1 cellular context compared by ENCODE assay signal in the genomic region with DNA sequence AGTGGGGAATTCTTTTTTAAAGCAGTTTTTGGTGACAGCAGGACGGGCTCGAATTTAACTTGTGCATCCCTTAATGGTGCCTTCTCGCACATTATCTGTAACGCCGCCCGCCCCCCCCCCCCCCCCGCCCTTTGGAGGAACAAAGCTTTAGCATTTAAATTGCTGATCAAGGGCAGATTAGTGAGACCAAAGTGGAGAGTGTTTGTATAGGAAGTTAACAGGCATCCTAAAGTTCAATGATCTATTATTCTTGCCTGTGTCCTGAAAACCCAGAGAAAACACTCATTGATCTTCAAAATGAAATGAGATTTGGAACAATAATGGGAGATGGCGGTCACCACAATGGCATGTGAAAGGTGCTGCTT.
TF ChIP-seq lines count a peak whose summit lies in the region.

No MANE protein-coding gene starts in this region.

TF ChIP-seq in HepG2, 621 proteins besides CTCF, POLR2A, EP300 and RAD21 (continued from another document and continues in another):
- TF ChIP-seq, protein P1, sequence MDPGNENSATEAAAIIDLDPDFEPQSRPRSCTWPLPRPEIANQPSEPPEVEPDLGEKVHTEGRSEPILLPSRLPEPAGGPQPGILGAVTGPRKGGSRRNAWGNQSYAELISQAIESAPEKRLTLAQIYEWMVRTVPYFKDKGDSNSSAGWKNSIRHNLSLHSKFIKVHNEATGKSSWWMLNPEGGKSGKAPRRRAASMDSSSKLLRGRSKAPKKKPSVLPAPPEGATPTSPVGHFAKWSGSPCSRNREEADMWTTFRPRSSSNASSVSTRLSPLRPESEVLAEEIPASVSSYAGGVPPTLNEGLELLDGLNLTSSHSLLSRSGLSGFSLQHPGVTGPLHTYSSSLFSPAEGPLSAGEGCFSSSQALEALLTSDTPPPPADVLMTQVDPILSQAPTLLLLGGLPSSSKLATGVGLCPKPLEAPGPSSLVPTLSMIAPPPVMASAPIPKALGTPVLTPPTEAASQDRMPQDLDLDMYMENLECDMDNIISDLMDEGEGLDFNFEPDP (CRISPR knock-in tag; conservative IDR thresholded peaks at IDR 0.05) = no peak
- TF ChIP-seq SMAD3 (CRISPR knock-in tag; IDR thresholded peaks at IDR 0.05) (no peak), ZNF256 (CRISPR knock-in tag; conservative IDR thresholded peaks at IDR 0.05) (no peak), KDM3A (CRISPR knock-in tag; IDR thresholded peaks at IDR 0.05; ENCODE audit: low read depth) (no peak), PCBP1 (IDR thresholded peaks at IDR 0.05; ENCODE audit: borderline replicate concordance, low read depth, low read length) (0 out of 2 replicates have a peak, but pooled peaks have one; percentile 19), PITX1 (CRISPR knock-in tag; IDR thresholded peaks at IDR 0.05) (peak; percentile 23; the same call in 1 of the 2 replicates), NR3C1 (CRISPR knock-in tag; IDR thresholded peaks at IDR 0.05) (no peak), GATAD2A (CRISPR knock-in tag; IDR thresholded peaks at IDR 0.05) (no peak), NCOR1 (IDR thresholded peaks at IDR 0.05; ENCODE audit: borderline replicate concordance, low read length) (no peak), ZNF205 (CRISPR knock-in tag; IDR thresholded peaks at IDR 0.05) (no peak), MTF1 (CRISPR knock-in tag; IDR thresholded peaks at IDR 0.05) (no peak), ZBTB42 (CRISPR knock-in tag; IDR thresholded peaks at IDR 0.05) (no peak), MEIS1 (CRISPR knock-in tag; IDR thresholded peaks at IDR 0.05; ENCODE audit: borderline replicate concordance) (no peak), ZNF350 (CRISPR knock-in tag; IDR thresholded peaks at IDR 0.05; ENCODE audit: borderline replicate concordance, low read depth) (no peak), TBX2 (CRISPR knock-in tag; IDR thresholded peaks at IDR 0.05; ENCODE audit: borderline replicate concordance) (no peak), SOX5 (CRISPR knock-in tag; IDR thresholded peaks at IDR 0.05; ENCODE audit: borderline replicate concordance) (peak; percentile 75), PCBP2 (optimal IDR thresholded peaks at IDR 0.05; ENCODE audit: low read depth, low read length, poor library complexity, severe bottlenecking) (no peak), NPAS2 (CRISPR knock-in tag; IDR thresholded peaks at IDR 0.05; ENCODE audit: borderline replicate concordance) (no peak), TCF7 (IDR thresholded peaks at IDR 0.05; ENCODE audit: low read depth) (0 out of 2 replicates have a peak, but pooled peaks have one; percentile 21), JUNB (CRISPR knock-in tag; IDR thresholded peaks at IDR 0.05; ENCODE audit: borderline replicate concordance) (no peak), NCOA5 (CRISPR knock-in tag; IDR thresholded peaks at IDR 0.05) (no peak), ZKSCAN1 (IDR thresholded peaks at IDR 0.05; ENCODE audit: low read length) (no peak), PRMT3 (CRISPR knock-in tag; IDR thresholded peaks at IDR 0.05; ENCODE audit: borderline replicate concordance, low read depth) (no peak), ZNF337 (CRISPR knock-in tag; IDR thresholded peaks at IDR 0.05; ENCODE audit: borderline replicate concordance, low read depth) (no peak), ARNT2 (CRISPR knock-in tag; IDR thresholded peaks at IDR 0.05; ENCODE audit: low read depth) (no peak), ZMYM2 (CRISPR knock-in tag; IDR thresholded peaks at IDR 0.05) (no peak), ZNF672 (CRISPR knock-in tag; IDR thresholded peaks at IDR 0.05) (no peak), MIER3 (CRISPR knock-in tag; IDR thresholded peaks at IDR 0.05; ENCODE audit: borderline replicate concordance) (no peak), HCFC1 (IDR thresholded peaks at IDR 0.05; ENCODE audit: low read depth, low read length) (no peak), MEF2D (CRISPR knock-in tag; IDR thresholded peaks at IDR 0.05) (no peak)
- TF ChIP-seq, protein P2, sequence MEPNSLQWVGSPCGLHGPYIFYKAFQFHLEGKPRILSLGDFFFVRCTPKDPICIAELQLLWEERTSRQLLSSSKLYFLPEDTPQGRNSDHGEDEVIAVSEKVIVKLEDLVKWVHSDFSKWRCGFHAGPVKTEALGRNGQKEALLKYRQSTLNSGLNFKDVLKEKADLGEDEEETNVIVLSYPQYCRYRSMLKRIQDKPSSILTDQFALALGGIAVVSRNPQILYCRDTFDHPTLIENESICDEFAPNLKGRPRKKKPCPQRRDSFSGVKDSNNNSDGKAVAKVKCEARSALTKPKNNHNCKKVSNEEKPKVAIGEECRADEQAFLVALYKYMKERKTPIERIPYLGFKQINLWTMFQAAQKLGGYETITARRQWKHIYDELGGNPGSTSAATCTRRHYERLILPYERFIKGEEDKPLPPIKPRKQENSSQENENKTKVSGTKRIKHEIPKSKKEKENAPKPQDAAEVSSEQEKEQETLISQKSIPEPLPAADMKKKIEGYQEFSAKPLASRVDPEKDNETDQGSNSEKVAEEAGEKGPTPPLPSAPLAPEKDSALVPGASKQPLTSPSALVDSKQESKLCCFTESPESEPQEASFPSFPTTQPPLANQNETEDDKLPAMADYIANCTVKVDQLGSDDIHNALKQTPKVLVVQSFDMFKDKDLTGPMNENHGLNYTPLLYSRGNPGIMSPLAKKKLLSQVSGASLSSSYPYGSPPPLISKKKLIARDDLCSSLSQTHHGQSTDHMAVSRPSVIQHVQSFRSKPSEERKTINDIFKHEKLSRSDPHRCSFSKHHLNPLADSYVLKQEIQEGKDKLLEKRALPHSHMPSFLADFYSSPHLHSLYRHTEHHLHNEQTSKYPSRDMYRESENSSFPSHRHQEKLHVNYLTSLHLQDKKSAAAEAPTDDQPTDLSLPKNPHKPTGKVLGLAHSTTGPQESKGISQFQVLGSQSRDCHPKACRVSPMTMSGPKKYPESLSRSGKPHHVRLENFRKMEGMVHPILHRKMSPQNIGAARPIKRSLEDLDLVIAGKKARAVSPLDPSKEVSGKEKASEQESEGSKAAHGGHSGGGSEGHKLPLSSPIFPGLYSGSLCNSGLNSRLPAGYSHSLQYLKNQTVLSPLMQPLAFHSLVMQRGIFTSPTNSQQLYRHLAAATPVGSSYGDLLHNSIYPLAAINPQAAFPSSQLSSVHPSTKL (CRISPR knock-in tag; IDR thresholded peaks at IDR 0.05) = peak; percentile 12; the same call in 1 of the 2 replicates
- TF ChIP-seq, protein P3, sequence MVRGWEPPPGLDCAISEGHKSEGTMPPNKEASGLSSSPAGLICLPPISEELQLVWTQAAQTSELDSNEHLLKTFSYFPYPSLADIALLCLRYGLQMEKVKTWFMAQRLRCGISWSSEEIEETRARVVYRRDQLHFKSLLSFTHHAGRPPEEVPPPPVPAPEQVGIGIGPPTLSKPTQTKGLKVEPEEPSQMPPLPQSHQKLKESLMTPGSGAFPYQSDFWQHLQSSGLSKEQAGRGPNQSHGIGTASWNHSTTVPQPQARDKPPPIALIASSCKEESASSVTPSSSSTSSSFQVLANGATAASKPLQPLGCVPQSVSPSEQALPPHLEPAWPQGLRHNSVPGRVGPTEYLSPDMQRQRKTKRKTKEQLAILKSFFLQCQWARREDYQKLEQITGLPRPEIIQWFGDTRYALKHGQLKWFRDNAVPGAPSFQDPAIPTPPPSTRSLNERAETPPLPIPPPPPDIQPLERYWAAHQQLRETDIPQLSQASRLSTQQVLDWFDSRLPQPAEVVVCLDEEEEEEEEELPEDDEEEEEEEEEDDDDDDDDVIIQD (CRISPR knock-in tag; IDR thresholded peaks at IDR 0.05; ENCODE audit: low read depth) = no peak
- TF ChIP-seq, protein P4, sequence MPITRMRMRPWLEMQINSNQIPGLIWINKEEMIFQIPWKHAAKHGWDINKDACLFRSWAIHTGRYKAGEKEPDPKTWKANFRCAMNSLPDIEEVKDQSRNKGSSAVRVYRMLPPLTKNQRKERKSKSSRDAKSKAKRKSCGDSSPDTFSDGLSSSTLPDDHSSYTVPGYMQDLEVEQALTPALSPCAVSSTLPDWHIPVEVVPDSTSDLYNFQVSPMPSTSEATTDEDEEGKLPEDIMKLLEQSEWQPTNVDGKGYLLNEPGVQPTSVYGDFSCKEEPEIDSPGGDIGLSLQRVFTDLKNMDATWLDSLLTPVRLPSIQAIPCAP (CRISPR knock-in tag; IDR thresholded peaks at IDR 0.05; ENCODE audit: low read depth) = no peak
- TF ChIP-seq, protein P5, sequence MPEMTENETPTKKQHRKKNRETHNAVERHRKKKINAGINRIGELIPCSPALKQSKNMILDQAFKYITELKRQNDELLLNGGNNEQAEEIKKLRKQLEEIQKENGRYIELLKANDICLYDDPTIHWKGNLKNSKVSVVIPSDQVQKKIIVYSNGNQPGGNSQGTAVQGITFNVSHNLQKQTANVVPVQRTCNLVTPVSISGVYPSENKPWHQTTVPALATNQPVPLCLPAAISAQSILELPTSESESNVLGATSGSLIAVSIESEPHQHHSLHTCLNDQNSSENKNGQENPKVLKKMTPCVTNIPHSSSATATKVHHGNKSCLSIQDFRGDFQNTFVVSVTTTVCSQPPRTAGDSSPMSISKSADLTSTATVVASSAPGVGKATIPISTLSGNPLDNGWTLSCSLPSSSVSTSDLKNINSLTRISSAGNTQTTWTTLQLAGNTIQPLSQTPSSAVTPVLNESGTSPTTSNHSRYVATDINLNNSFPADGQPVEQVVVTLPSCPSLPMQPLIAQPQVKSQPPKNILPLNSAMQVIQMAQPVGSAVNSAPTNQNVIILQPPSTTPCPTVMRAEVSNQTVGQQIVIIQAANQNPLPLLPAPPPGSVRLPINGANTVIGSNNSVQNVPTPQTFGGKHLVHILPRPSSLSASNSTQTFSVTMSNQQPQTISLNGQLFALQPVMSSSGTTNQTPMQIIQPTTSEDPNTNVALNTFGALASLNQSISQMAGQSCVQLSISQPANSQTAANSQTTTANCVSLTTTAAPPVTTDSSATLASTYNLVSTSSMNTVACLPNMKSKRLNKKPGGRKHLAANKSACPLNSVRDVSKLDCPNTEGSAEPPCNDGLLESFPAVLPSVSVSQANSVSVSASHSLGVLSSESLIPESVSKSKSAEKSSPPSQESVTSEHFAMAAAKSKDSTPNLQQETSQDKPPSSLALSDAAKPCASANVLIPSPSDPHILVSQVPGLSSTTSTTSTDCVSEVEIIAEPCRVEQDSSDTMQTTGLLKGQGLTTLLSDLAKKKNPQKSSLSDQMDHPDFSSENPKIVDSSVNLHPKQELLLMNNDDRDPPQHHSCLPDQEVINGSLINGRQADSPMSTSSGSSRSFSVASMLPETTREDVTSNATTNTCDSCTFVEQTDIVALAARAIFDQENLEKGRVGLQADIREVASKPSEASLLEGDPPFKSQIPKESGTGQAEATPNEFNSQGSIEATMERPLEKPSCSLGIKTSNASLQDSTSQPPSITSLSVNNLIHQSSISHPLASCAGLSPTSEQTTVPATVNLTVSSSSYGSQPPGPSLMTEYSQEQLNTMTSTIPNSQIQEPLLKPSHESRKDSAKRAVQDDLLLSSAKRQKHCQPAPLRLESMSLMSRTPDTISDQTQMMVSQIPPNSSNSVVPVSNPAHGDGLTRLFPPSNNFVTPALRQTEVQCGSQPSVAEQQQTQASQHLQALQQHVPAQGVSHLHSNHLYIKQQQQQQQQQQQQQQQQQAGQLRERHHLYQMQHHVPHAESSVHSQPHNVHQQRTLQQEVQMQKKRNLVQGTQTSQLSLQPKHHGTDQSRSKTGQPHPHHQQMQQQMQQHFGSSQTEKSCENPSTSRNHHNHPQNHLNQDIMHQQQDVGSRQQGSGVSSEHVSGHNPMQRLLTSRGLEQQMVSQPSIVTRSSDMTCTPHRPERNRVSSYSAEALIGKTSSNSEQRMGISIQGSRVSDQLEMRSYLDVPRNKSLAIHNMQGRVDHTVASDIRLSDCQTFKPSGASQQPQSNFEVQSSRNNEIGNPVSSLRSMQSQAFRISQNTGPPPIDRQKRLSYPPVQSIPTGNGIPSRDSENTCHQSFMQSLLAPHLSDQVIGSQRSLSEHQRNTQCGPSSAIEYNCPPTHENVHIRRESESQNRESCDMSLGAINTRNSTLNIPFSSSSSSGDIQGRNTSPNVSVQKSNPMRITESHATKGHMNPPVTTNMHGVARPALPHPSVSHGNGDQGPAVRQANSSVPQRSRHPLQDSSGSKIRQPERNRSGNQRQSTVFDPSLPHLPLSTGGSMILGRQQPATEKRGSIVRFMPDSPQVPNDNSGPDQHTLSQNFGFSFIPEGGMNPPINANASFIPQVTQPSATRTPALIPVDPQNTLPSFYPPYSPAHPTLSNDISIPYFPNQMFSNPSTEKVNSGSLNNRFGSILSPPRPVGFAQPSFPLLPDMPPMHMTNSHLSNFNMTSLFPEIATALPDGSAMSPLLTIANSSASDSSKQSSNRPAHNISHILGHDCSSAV (CRISPR knock-in tag; IDR thresholded peaks at IDR 0.05; ENCODE audit: borderline replicate concordance) = no peak
- TF ChIP-seq, protein P6, sequence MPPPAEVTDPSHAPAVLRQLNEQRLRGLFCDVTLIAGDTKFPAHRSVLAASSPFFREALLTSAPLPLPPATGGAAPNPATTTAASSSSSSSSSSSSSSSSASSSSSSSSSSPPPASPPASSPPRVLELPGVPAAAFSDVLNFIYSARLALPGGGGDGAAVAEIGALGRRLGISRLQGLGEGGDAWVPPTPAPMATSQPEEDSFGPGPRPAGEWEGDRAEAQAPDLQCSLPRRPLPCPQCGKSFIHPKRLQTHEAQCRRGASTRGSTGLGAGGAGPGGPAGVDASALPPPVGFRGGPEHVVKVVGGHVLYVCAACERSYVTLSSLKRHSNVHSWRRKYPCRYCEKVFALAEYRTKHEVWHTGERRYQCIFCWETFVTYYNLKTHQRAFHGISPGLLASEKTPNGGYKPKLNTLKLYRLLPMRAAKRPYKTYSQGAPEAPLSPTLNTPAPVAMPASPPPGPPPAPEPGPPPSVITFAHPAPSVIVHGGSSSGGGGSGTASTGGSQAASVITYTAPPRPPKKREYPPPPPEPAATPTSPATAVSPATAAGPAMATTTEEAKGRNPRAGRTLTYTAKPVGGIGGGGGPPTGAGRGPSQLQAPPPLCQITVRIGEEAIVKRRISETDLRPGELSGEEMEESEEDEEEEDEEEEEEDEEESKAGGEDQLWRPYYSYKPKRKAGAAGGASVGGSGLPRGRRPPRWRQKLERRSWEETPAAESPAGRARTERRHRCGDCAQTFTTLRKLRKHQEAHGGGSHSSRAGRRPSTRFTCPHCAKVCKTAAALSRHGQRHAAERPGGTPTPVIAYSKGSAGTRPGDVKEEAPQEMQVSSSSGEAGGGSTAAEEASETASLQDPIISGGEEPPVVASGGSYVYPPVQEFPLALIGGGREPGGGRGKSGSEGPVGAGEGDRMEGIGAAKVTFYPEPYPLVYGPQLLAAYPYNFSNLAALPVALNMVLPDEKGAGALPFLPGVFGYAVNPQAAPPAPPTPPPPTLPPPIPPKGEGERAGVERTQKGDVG (CRISPR knock-in tag; IDR thresholded peaks at IDR 0.05; ENCODE audit: borderline replicate concordance) = no peak
- TF ChIP-seq, protein P7, sequence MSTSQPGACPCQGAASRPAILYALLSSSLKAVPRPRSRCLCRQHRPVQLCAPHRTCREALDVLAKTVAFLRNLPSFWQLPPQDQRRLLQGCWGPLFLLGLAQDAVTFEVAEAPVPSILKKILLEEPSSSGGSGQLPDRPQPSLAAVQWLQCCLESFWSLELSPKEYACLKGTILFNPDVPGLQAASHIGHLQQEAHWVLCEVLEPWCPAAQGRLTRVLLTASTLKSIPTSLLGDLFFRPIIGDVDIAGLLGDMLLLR (CRISPR knock-in tag; IDR thresholded peaks at IDR 0.05) = no peak
- TF ChIP-seq, protein P8, sequence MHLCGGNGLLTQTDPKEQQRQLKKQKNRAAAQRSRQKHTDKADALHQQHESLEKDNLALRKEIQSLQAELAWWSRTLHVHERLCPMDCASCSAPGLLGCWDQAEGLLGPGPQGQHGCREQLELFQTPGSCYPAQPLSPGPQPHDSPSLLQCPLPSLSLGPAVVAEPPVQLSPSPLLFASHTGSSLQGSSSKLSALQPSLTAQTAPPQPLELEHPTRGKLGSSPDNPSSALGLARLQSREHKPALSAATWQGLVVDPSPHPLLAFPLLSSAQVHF (CRISPR knock-in tag; IDR thresholded peaks at IDR 0.05) = no peak
- TF ChIP-seq, protein P9, sequence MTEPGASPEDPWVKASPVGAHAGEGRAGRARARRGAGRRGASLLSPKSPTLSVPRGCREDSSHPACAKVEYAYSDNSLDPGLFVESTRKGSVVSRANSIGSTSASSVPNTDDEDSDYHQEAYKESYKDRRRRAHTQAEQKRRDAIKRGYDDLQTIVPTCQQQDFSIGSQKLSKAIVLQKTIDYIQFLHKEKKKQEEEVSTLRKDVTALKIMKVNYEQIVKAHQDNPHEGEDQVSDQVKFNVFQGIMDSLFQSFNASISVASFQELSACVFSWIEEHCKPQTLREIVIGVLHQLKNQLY (CRISPR knock-in tag; IDR thresholded peaks at IDR 0.05) = no peak
